14 cellular contexts compared by ENCODE assay signal in the genomic region with DNA sequence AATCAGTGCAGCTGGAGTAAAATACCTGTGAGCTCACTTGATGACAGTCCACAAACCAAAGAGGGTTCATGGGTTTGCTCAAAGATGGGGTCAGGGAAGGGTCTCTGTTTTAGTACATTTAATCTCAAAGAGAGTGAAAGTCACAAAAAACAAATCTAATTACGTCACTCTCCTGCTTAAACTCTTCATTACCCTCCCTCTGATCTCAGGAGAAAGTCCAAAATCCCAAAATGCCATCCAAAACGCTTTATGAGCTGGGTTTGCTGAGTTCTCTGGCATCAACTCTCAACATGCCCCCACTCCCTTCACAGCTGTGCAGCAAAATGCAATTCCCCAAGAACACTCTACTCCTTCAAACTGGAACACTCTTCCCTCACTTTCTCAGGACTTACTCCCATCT. TPM values are rescaled to one million over a fixed set of nuclear protein-coding genes. Genes with fewer than 3 reads are reported as not detected.
DNase-seq lines count a peak whose midpoint lies in the region; ATAC-seq, FAIRE-seq and TF ChIP-seq lines count a peak whose summit lies in the region.
"Had no signal": no experiment of that assay in that cellular context is flagged by ENCODE, and none has a peak within 500 bp of the region (broad histone marks: within the 10 kb centered on the region; RNA-seq: fewer than 3 reads in every experiment).

No MANE protein-coding gene starts in this region.

- TF ChIP-seq RAD21 in HepG2 (CRISPR knock-in tag; IDR thresholded peaks at IDR 0.05), result no peak

- H3K4me3 ChIP-seq in HepG2 (replicated peaks in 1 of 3; ENCODE audit: insufficient read depth in 1 of 3, low read depth in 2 of 3, low read length in 3 of 3), result no peak overlapping the region
- H3K4me3 ChIP-seq in right lobe of liver, result no peak overlapping the region
- no peak overlapping the region for H3K4me3 ChIP-seq in fibroblast of the aortic adventitia (ENCODE audit: low read depth, low read length)
- H3K4me3 ChIP-seq in osteoblast (ENCODE audit: insufficient read depth, low read length), result no peak overlapping the region

- H4K20me1 ChIP-seq in HepG2 (ENCODE audit: insufficient read depth, low read length) (no peaks in the 10 kb centered on the region), osteoblast (ENCODE audit: insufficient read depth, low read length) (no peaks in the 10 kb centered on the region)

- no peak for FAIRE-seq in HepG2 (lab: Jason Lieb, UNC)
- FAIRE-seq: GM19239, H54 had no signal

- BruUV-seq in HepG2 (replicated peaks; lab: Mats Ljungman, UMichigan), result no TSS peak

- WGBS in HepG2 (ENCODE audit: low lambda C conversion rate), result 4% methylated on average over 2 of the region's 2 CpGs
- 32% methylated on average over 2 of the region's 2 CpGs for WGBS in right lobe of liver (ENCODE audit: insufficient coverage, low coverage, low lambda C conversion rate, missing lambda C conversion rate)

- H3K27me3 ChIP-seq in HepG2 (ENCODE audit: control insufficient read depth in 1 of 2, insufficient read depth in 2 of 2, low read length in 2 of 2) (peaks cover 2 to 7% of the 10 kb centered on the region in 2 experiments; a peak in 3 of 5 replicates), right lobe of liver (no peaks in the 10 kb centered on the region), osteoblast (ENCODE audit: insufficient read depth, low read length) (no peaks in the 10 kb centered on the region)

- in situ Hi-C loops in HepG2 (cut with HindIII; ENCODE audit: extremely low pct_ligation_motif_present, low pct_unique_long_range_greater_than_20kb), result no loop called here

- ATAC-seq in HepG2 (no peak), right lobe of liver (no peak)
- ATAC-seq: HCT116 had no signal

- H2AFZ ChIP-seq in HepG2 (ENCODE audit: low read length), result no peak overlapping the region
- peak overlapping the region; percentile 37 for H2AFZ ChIP-seq in osteoblast (ENCODE audit: low read length)

- H3K4me2 ChIP-seq in HepG2 (ENCODE audit: low read depth, low read length) (no peak overlapping the region), osteoblast (ENCODE audit: insufficient read depth, low read length) (no peak overlapping the region)

- CTCF ChIA-PET in HepG2 (lab: Yijun Ruan, JAX; ENCODE audit: low intra/inter-chr PET ratio, low total read pairs), result no interaction called here

- DNase-seq in HepG2 (ENCODE audit: low spot score) (no peak), right lobe of liver (no peak), fibroblast of the aortic adventitia (ENCODE audit: low read depth) (peak; percentile 4), osteoblast (ENCODE audit: insufficient read length, low spot score, missing footprints) (no peak), NCI-H146 treated with DMSO at 0.1 percent for 48 hours (lab: John Stamatoyannopoulos, UW; ENCODE audit: unreplicated experiment) (no peak), NCI-H345 (lab: John Stamatoyannopoulos, UW) (no peak), C1 segment of cervical spinal cord (lab: John Stamatoyannopoulos, UW) (no peak)
- no peak for DNase-seq in stimulated activated CD4-positive, alpha-beta T cell treated with anti-CD3 and anti-CD28 coated beads, Interleukin-12 subunit alpha, Interleukin-12 subunit beta, amount 100 ng/mL, for 4 hours
- DNase-seq: DMS53, GF-D8 had no signal

- no peaks in the 10 kb centered on the region for H3K9me3 ChIP-seq in HepG2 (ENCODE audit: low read length)
- no peaks in the 10 kb centered on the region for H3K9me3 ChIP-seq in right lobe of liver
- H3K9me3 ChIP-seq in osteoblast (ENCODE audit: low read depth, low read length), result no peaks in the 10 kb centered on the region

- TF ChIP-seq EP300 in HepG2 (IDR thresholded peaks at IDR 0.05; ENCODE audit: low read depth in 2 of 2, low read length in 2 of 2) (no peak), HepG2 (CRISPR knock-in tag; IDR thresholded peaks at IDR 0.05; ENCODE audit: borderline replicate concordance) (no peak)

- H3K4me1 ChIP-seq in HepG2 (ENCODE audit: insufficient read depth, low read length), result no peaks in the 10 kb centered on the region
- no peaks in the 10 kb centered on the region for H3K4me1 ChIP-seq in right lobe of liver
- peaks cover 5% of the 10 kb centered on the region for H3K4me1 ChIP-seq in osteoblast (ENCODE audit: insufficient read depth, low read length)

- TF ChIP-seq POLR2A in HepG2 (IDR thresholded peaks at IDR 0.05; ENCODE audit: insufficient read depth in 1 of 2, low read depth in 2 of 2, low read length in 2 of 2) (no peak), right lobe of liver (IDR thresholded peaks at IDR 0.05) (no peak)

- no peak overlapping the region for H3K9ac ChIP-seq in HepG2 (ENCODE audit: insufficient read depth, low read depth, low read length)

- H3K36me3 ChIP-seq in HepG2 (replicated peaks in 1 of 2; ENCODE audit: control insufficient read depth in 1 of 2, insufficient read depth in 2 of 2, low read length in 2 of 2), result no peaks in the 10 kb centered on the region
- H3K36me3 ChIP-seq in right lobe of liver, result no peaks in the 10 kb centered on the region
- H3K36me3 ChIP-seq in osteoblast (ENCODE audit: insufficient read depth, low read length), result no peaks in the 10 kb centered on the region

- POLR2A ChIA-PET in HepG2 (lab: Yijun Ruan, JAX), result no interaction called here

- no peak for TF ChIP-seq CTCF in HepG2 (CRISPR knock-in tag; IDR thresholded peaks at IDR 0.05)
- TF ChIP-seq CTCF in right lobe of liver (IDR thresholded peaks at IDR 0.05), result no peak
- no peak for TF ChIP-seq CTCF in fibroblast of the aortic adventitia (IDR thresholded peaks at IDR 0.05; ENCODE audit: insufficient read depth, low read length)
- TF ChIP-seq CTCF in osteoblast (IDR thresholded peaks at IDR 0.05; ENCODE audit: extremely low read depth, low read depth, low read length), result no peak

- no peaks in the 10 kb centered on the region for H3K79me2 ChIP-seq in HepG2 (ENCODE audit: insufficient read depth, low read length)
- no peaks in the 10 kb centered on the region for H3K79me2 ChIP-seq in osteoblast (ENCODE audit: insufficient read depth, low read length)

- intact Hi-C loops in HepG2 (cut with micrococcal nuclease; ENCODE audit: unreplicated experiment) (no loop called here), right lobe of liver (cut with DNase I) (no loop called here)

- no peak overlapping the region for H3K27ac ChIP-seq in HepG2 (ENCODE audit: extremely low read length, insufficient read depth, low read length)
- H3K27ac ChIP-seq in right lobe of liver, result no peak overlapping the region
- no peak overlapping the region for H3K27ac ChIP-seq in osteoblast (ENCODE audit: low read depth, low read length)
- H3K27ac ChIP-seq: 22Rv1 had no signal

TF ChIP-seq in HepG2, 621 proteins besides CTCF, POLR2A, EP300 and RAD21:
- peak; percentile 58 for TF ChIP-seq CREB1 (IDR thresholded peaks at IDR 0.05)
- no peak for TF ChIP-seq CREB1 (CRISPR knock-in tag; IDR thresholded peaks at IDR 0.05)
- TF ChIP-seq ZNF850 (CRISPR knock-in tag; conservative IDR thresholded peaks at IDR 0.05), result no peak
- peak; percentile 75 for TF ChIP-seq ATF7 (IDR thresholded peaks at IDR 0.05)
- TF ChIP-seq ATF7 (CRISPR knock-in tag; IDR thresholded peaks at IDR 0.05), result no peak

RNA-seq across cellular contexts. Expression of a gene that starts 40.4 kb away (rescaled TPM):
- total RNA-seq in HepG2 (2016; rRNA removed; fragmentation: Illumina TruSeq; extraction: Trizol) (20.6 and 37.0 TPM in 2 replicates), right lobe of liver (under 1 TPM; 0.11 to 0.31 (median 0.17) TPM), fibroblast of the aortic adventitia (ENCODE audit: low replicate concordance) (7.8 TPM in 1 of 2 replicates, not detected in the other), osteoblast (under 0.01 TPM in 1 of 2 replicates, not detected in the other)
- total RNA-seq in HepG2 (2016; cell fraction: cytosol; rRNA removed; fragmentation: Illumina TruSeq; extraction: Trizol; ENCODE audit: low read depth), result 2.2 and 2.3 TPM in 2 replicates
- total RNA-seq in HepG2 (2016; cell fraction: insoluble cytoplasmic fraction; rRNA removed; fragmentation: Illumina TruSeq; extraction: Trizol), result 17.4 and 40.7 TPM in 2 replicates
- 8.7 and 9.5 TPM in 2 replicates for total RNA-seq in HepG2 (2016; cell fraction: membrane; rRNA removed; fragmentation: Illumina TruSeq; extraction: Trizol)
- total RNA-seq in HepG2 (2016; cell fraction: nucleus; rRNA removed; fragmentation: Illumina TruSeq; extraction: Trizol), result 67.0 and 93.5 TPM in 2 replicates
- 69.5 and 121 TPM in 2 replicates for polyA plus RNA-seq in HepG2 (2011; rRNA removed)
- 39.4 and 44.0 TPM in 2 replicates for polyA plus RNA-seq in HepG2 (2011; cell fraction: cytosol; rRNA removed)
- polyA plus RNA-seq in HepG2 (2011; cell fraction: nucleus; rRNA removed), result 186 and 299 TPM in 2 replicates
- polyA plus RNA-seq in HepG2 (2012), result 37.0 and 44.1 TPM in 2 replicates
- polyA plus RNA-seq in HepG2 (2016; cell fraction: cytosol; fragmentation: Illumina TruSeq; extraction: Trizol; ENCODE audit: low read depth), result 1.5 and 1.6 TPM in 2 replicates
- 20.0 and 21.6 TPM in 2 replicates for polyA plus RNA-seq in HepG2 (2016; cell fraction: insoluble cytoplasmic fraction; fragmentation: Illumina TruSeq; extraction: Trizol; ENCODE audit: low read depth)
- polyA plus RNA-seq in HepG2 (2016; cell fraction: membrane; fragmentation: Illumina TruSeq; extraction: Trizol; ENCODE audit: low read depth), result 4.0 TPM in 2 replicates
- 183 and 193 TPM in 2 replicates for polyA plus RNA-seq in HepG2 (2016; cell fraction: nucleus; fragmentation: Illumina TruSeq; extraction: Trizol; ENCODE audit: insufficient read depth, low read depth)
- polyA minus RNA-seq in HepG2 (2011; rRNA and poly(A)+ RNA removed; ENCODE audit: low replicate concordance), result 0.07 and 94.1 TPM in 2 replicates
- polyA minus RNA-seq in HepG2 (2011; cell fraction: cytosol; rRNA and poly(A)+ RNA removed), result 30.0 and 45.1 TPM in 2 replicates
- polyA minus RNA-seq in HepG2 (2011; cell fraction: nucleus; rRNA and poly(A)+ RNA removed), result 81.4 and 117 TPM in 2 replicates
